20 cellular contexts compared by ENCODE assay signal in genomic region chr9:137876781-137877386, GRCh38. TPM values are rescaled to one million over a fixed set of nuclear protein-coding genes. Genes with fewer than 3 reads are reported as not detected.
DNase-seq lines count a peak whose midpoint lies in the region; ATAC-seq and TF ChIP-seq lines count a peak whose summit lies in the region.
"Had no signal": no experiment of that assay in that cellular context is flagged by ENCODE, and none has a peak within 500 bp of the region (broad histone marks: within the 10 kb centered on the region; RNA-seq: fewer than 3 reads in every experiment).

No MANE protein-coding gene starts in this region.

- H3K4me3 Mint-ChIP-seq in central memory CD8-positive, alpha-beta T cell, result peak overlapping the region; percentile 44
- H3K4me3 Mint-ChIP-seq in nephron progenitor cell, result peak overlapping the region; percentile 68
- H3K4me3 Mint-ChIP-seq: endodermal cell had no signal

- H3K9me3 Mint-ChIP-seq in central memory CD8-positive, alpha-beta T cell, result no peaks in the 10 kb centered on the region
- peaks cover 10% of the 10 kb centered on the region for H3K9me3 Mint-ChIP-seq in nephron progenitor cell
- H3K9me3 Mint-ChIP-seq: CD4-positive, alpha-beta T cell; endodermal cell; T-helper 1 cell treated with Interleukin-12 subunit alpha and Interleukin-12 subunit beta and Interleukin-4 antibody, amounts not matched to agents 30 μg/mL and 1 μg/mL, for 36 hours had no signal

- no peak for ATAC-seq in central memory CD8-positive, alpha-beta T cell (replicated peaks; ENCODE audit: extremely low read depth, poor library complexity, severe bottlenecking)
- ATAC-seq: naive thymus-derived CD8-positive, alpha-beta T cell; psoas muscle had no signal

- peak overlapping the region; percentile 51 for H3K4me3 ChIP-seq in HUES6 (ENCODE audit: low read depth, low read length)
- no peak overlapping the region for H3K4me3 ChIP-seq in uterus
- H3K4me3 ChIP-seq: adrenal gland, Peyer's patch, psoas muscle, SJSA1, suprapubic skin had no signal

- H3K4me1 ChIP-seq in HUES6 (ENCODE audit: control insufficient read depth, insufficient read depth, low read length) (no peaks in the 10 kb centered on the region; the same call in 1 of the 2 replicates), uterus (peaks cover 0 to 8% of the 10 kb centered on the region in 2 donors)
- H3K4me1 ChIP-seq: psoas muscle, SJSA1 had no signal

- H3K27ac ChIP-seq in HUES6 (ENCODE audit: low read depth, low read length) (no peak overlapping the region), uterus (no peak overlapping the region)
- H3K27ac ChIP-seq: adrenal gland, Peyer's patch, psoas muscle, SJSA1, suprapubic skin had no signal

- H3K36me3 Mint-ChIP-seq in central memory CD8-positive, alpha-beta T cell (ENCODE audit: insufficient read depth), result peaks cover 2% of the 10 kb centered on the region
- H3K36me3 Mint-ChIP-seq in nephron progenitor cell (ENCODE audit: low read depth), result no peaks in the 10 kb centered on the region

- TF ChIP-seq CTCF in nephron progenitor cell (IDR thresholded peaks at IDR 0.05), result no peak
- TF ChIP-seq CTCF in uterus (IDR thresholded peaks at IDR 0.05), result no peak

- no peak overlapping the region for H3K9ac ChIP-seq in HUES6 (ENCODE audit: low read length)

- H3K9me3 ChIP-seq in HUES6 (ENCODE audit: control insufficient read depth, insufficient read depth, low read depth, low read length), result no peaks in the 10 kb centered on the region
- no peaks in the 10 kb centered on the region for H3K9me3 ChIP-seq in uterus
- H3K9me3 ChIP-seq: adrenal gland, Peyer's patch, psoas muscle, suprapubic skin had no signal

- no peak for TF ChIP-seq POLR2A in uterus (IDR thresholded peaks at IDR 0.05)

- no peaks in the 10 kb centered on the region for H3K4me1 Mint-ChIP-seq in central memory CD8-positive, alpha-beta T cell
- no peaks in the 10 kb centered on the region for H3K4me1 Mint-ChIP-seq in nephron progenitor cell
- H3K4me1 Mint-ChIP-seq: endodermal cell had no signal

- intact Hi-C loops in uterus (cut with DNase I; ENCODE audit: low total_unique reads), result no loop called here

- H3K36me3 ChIP-seq in HUES6 (ENCODE audit: control insufficient read depth, insufficient read depth, low read length), result peaks cover 9% of the 10 kb centered on the region; the same call in 1 of the 2 replicates
- H3K36me3 ChIP-seq in uterus, result no peaks in the 10 kb centered on the region
- H3K36me3 ChIP-seq: adrenal gland, Peyer's patch, SJSA1, suprapubic skin had no signal

- H3K27me3 ChIP-seq in HUES6 (ENCODE audit: control insufficient read depth, insufficient read depth, low read length), result peaks cover 53% of the 10 kb centered on the region
- H3K27me3 ChIP-seq in uterus, result peaks cover 0 to 10% of the 10 kb centered on the region in 2 donors
- H3K27me3 ChIP-seq: SJSA1 had no signal

- H3K27ac Mint-ChIP-seq in central memory CD8-positive, alpha-beta T cell (ENCODE audit: low read depth), result no peak overlapping the region
- no peak overlapping the region for H3K27ac Mint-ChIP-seq in nephron progenitor cell
- H3K27ac Mint-ChIP-seq: CD4-positive, alpha-beta T cell; endodermal cell; naive thymus-derived CD8-positive, alpha-beta T cell had no signal

- DNase-seq in GM03348 (ENCODE audit: low spot score) (peak; percentile 7), nephron progenitor cell (no peak), uterus (no peak)
- DNase-seq in central memory CD8-positive, alpha-beta T cell (ENCODE audit: low spot score in 2 of 2), result no peak
- DNase-seq in stimulated activated CD4-positive, alpha-beta T cell treated with anti-CD3 and anti-CD28 coated beads, Interleukin-4, amount 100 ng/mL, for 4 hours, result no peak
- no peak for DNase-seq in activated T-cell treated with anti-CD3 and anti-CD28 coated beads, Interleukin-2, amount 50 U/mL, for 48 hours
- DNase-seq: adrenal gland; CD4-positive, alpha-beta T cell; cortex of kidney; GDM1; NCI-H2081 treated with DMSO at 0.1 percent for 48 hours; NCI-H510A; Peyer's patch; psoas muscle had no signal

- peaks cover 67% of the 10 kb centered on the region for H3K27me3 Mint-ChIP-seq in central memory CD8-positive, alpha-beta T cell
- H3K27me3 Mint-ChIP-seq in nephron progenitor cell (ENCODE audit: low read depth, poor library complexity), result peaks cover 47% of the 10 kb centered on the region

RNA-seq across cellular contexts. Expression of gene CACNA1B, which starts 0.7 kb away (rescaled TPM):
- total RNA-seq in uterus, result under 1 TPM in 2 of 4 donors, not detected in 2; 0.12 to 0.97 TPM
- total RNA-seq: CD4-positive, alpha-beta T cell; naive thymus-derived CD8-positive, alpha-beta T cell had no signal
